ENCODE assay signal across 24 cellular contexts in genomic region chr15:96564546-96564945, GRCh38.
DNase-seq lines count a peak whose midpoint lies in the region; ATAC-seq and TF ChIP-seq lines count a peak whose summit lies in the region.
"Had no signal": no experiment of that assay in that cellular context is flagged by ENCODE, and none has a peak within 500 bp of the region (broad histone marks: within the 10 kb centered on the region; RNA-seq: fewer than 3 reads in every experiment).

No MANE protein-coding gene starts in this region.

- no peak overlapping the region for H3K27ac ChIP-seq in GM23248
- H3K27ac ChIP-seq: BLaER1 had no signal

- no peak overlapping the region for H3K9ac ChIP-seq in GM23248
- H3K9ac ChIP-seq: BLaER1 had no signal

- H3F3A ChIP-seq in GM23248 (ENCODE audit: insufficient read depth): peaks cover 5% of the 10 kb centered on the region; the same call in 1 of the 2 replicates

- H4K20me1 ChIP-seq in GM23248 (ENCODE audit: insufficient read depth): no peaks in the 10 kb centered on the region
- H4K20me1 ChIP-seq: BLaER1 had no signal

- no peaks in the 10 kb centered on the region for H3K27me3 ChIP-seq in GM23248 (replicated peaks; ENCODE audit: insufficient read depth)
- H3K27me3 ChIP-seq: BLaER1 had no signal

- no peak overlapping the region for H3K4me2 ChIP-seq in GM23248 (ENCODE audit: unreplicated experiment)
- H3K4me2 ChIP-seq: BLaER1 had no signal

- H3K4me1 ChIP-seq in GM23248 (ENCODE audit: insufficient read depth): 0 out of 2 replicates have a peak, but pooled peaks cover 4% of the 10 kb centered on the region
- H3K4me1 ChIP-seq: BLaER1 had no signal

- DNase-seq in GM23248 (peak; percentile 48), NCI-H226 (peak; percentile 61), epithelial cell of esophagus (ENCODE audit: low read depth) (peak; percentile 60), Kasumi-1 (lab: John Stamatoyannopoulos, UW) (no peak), mesothelial cell of epicardium (ENCODE audit: low spot score in 2 of 2, unreplicated experiment in 2 of 2) (no peak)
- DNase-seq: ACHN; CD4-positive, alpha-beta T cell; COR-L47; DMS79 treated with DMSO at 0.1 percent for 48 hours; GDM1; KG1; NCI-H1417; NCI-H1694 treated with DMSO at 0.1 percent for 48 hours; NCI-H2081 treated with DMSO at 0.1 percent for 48 hours; NCI-H2171 treated with DMSO at 0.1 percent for 48 hours; NCI-H446; NCI-H526; PC-3; RPMI8226; SHP77; SW 1271 had no signal

- in situ Hi-C loops in GM23248 (cut with MboI): no loop called here

- H3K4me3 Mint-ChIP-seq in mesothelial cell of epicardium: no peak overlapping the region
- H3K4me3 Mint-ChIP-seq: CD4-positive, alpha-beta T cell had no signal

- peaks cover 22% of the 10 kb centered on the region for H3K9me3 Mint-ChIP-seq in mesothelial cell of epicardium

- no peak overlapping the region for H3K4me3 ChIP-seq in GM23248
- no peak overlapping the region for H3K4me3 ChIP-seq in epithelial cell of esophagus (ENCODE audit: low read length)
- H3K4me3 ChIP-seq: BLaER1 had no signal

- no peaks in the 10 kb centered on the region for H3K36me3 ChIP-seq in GM23248 (ENCODE audit: low read depth)
- H3K36me3 ChIP-seq: BLaER1 had no signal

- peaks cover 30% of the 10 kb centered on the region for H3K27me3 Mint-ChIP-seq in mesothelial cell of epicardium (ENCODE audit: low read depth)
- H3K27me3 Mint-ChIP-seq: CD4-positive, alpha-beta T cell had no signal

- ATAC-seq in HG03039 (IDR thresholded peaks at IDR 0.05; ENCODE audit: unreplicated experiment) (no peak), HG03521 (IDR thresholded peaks at IDR 0.05; ENCODE audit: unreplicated experiment) (no peak)
- ATAC-seq: PC-3 had no signal

- no peaks in the 10 kb centered on the region for H3K79me2 ChIP-seq in GM23248 (ENCODE audit: insufficient read depth)

- H3K36me3 Mint-ChIP-seq in mesothelial cell of epicardium: no peaks in the 10 kb centered on the region

- H3K27ac Mint-ChIP-seq in mesothelial cell of epicardium: no peak overlapping the region
- H3K27ac Mint-ChIP-seq: CD4-positive, alpha-beta T cell had no signal

- no peaks in the 10 kb centered on the region for H3K9me3 ChIP-seq in GM23248 (ENCODE audit: low read depth)

- no peak overlapping the region for H2AFZ ChIP-seq in GM23248

- TF ChIP-seq CTCF in epithelial cell of esophagus (IDR thresholded peaks at IDR 0.05; ENCODE audit: insufficient read depth, low read depth, low read length, missing control alignments) (no peak), mesothelial cell of epicardium (IDR thresholded peaks at IDR 0.05; ENCODE audit: unreplicated experiment) (no peak)

- no peaks in the 10 kb centered on the region for H3K9me2 ChIP-seq in GM23248 (ENCODE audit: insufficient read depth)

- 55 to 60% methylated on average over 3 of the region's 3 CpGs for WGBS in GM23248 (ENCODE audit: low coverage in 1 of 2, low lambda C conversion rate in 2 of 2, missing lambda C conversion rate in 2 of 2), 2 experiments

- H3K4me1 Mint-ChIP-seq in mesothelial cell of epicardium: no peaks in the 10 kb centered on the region

Comparison
In these comparisons a context has a peak if more than half of its experiments do, and no peak if none do; other contexts are left out.
1. DNase-seq: peak in GM23248 (single experiment), NCI-H226 (single experiment) and epithelial cell of esophagus (single experiment); none in Kasumi-1 (0 of 2) and mesothelial cell of epicardium (0 of 2).